22 cellular contexts compared by ENCODE assay signal in genomic region chr6:122392564-122393338, GRCh38. TPM values are rescaled to one million over a fixed set of nuclear protein-coding genes. Genes with fewer than 3 reads are reported as not detected.
DNase-seq lines count a peak whose midpoint lies in the region; ATAC-seq, FAIRE-seq and TF ChIP-seq lines count a peak whose summit lies in the region.
"Had no signal": no experiment of that assay in that cellular context is flagged by ENCODE, and none has a peak within 500 bp of the region (broad histone marks: within the 10 kb centered on the region; RNA-seq: fewer than 3 reads in every experiment).

No MANE protein-coding gene starts in this region.

- no peak overlapping the region for H2AK5ac ChIP-seq in H1 (ENCODE audit: low read depth, low read length)
- H2AK5ac ChIP-seq in neuronal stem cell (ENCODE audit: low read depth, low read length), result no peak overlapping the region

- H2BK12ac ChIP-seq in H1 (ENCODE audit: low read depth, low read length) (no peak overlapping the region), neuronal stem cell (ENCODE audit: low read length) (no peak overlapping the region)

- 23% methylated on average over 6 of the region's 6 CpGs; no CpG with 5 or more reads in 1 of the 2 experiments for WGBS in H1 (ENCODE audit: extremely low coverage in 1 of 2, insufficient coverage in 1 of 2, insufficient read length in 1 of 2, insufficient replicate concordance in 2 of 2, low coverage in 1 of 2, low lambda C conversion rate in 2 of 2, missing lambda C conversion rate in 1 of 2), 2 experiments
- no CpG with 5 or more reads among the region's 6 CpGs for WGBS in neuronal stem cell (ENCODE audit: extremely low coverage in 2 of 2, insufficient read length in 2 of 2, insufficient replicate concordance in 1 of 2), 2 donors

- H3K9me3 Mint-ChIP-seq in activated T-cell treated with anti-CD3 and anti-CD28 coated beads, Interleukin-2, amount 50 U/mL, for 72 hours, result no peaks in the 10 kb centered on the region
- H3K9me3 Mint-ChIP-seq: CD4-positive, alpha-beta T cell; H9; HFFc6 had no signal

- H2BK5ac ChIP-seq in H1 (ENCODE audit: low read depth, low read length) (no peak overlapping the region), neuronal stem cell (ENCODE audit: low read length) (no peak overlapping the region)

- H3K4me1 Mint-ChIP-seq in activated T-cell treated with anti-CD3 and anti-CD28 coated beads, Interleukin-2, amount 50 U/mL, for 72 hours (ENCODE audit: low read depth), result peaks cover 21% of the 10 kb centered on the region

- no peak for DNase-seq in activated T-cell treated with anti-CD3 and anti-CD28 coated beads, Interleukin-2, amount 50 U/mL, for 72 hours
- DNase-seq in activated T-cell treated with anti-CD3 and anti-CD28 coated beads for 4 hours (no peak), HAP-1 (ENCODE audit: low spot score in 2 of 2) (peak; percentile 10 to 74), H1 (ENCODE audit: low read depth in 1 of 2, low spot score in 2 of 2) (no peak), neuronal stem cell (ENCODE audit: low spot score) (no peak), NCI-H2107 treated with DMSO at 0.1 percent for 48 hours (lab: John Stamatoyannopoulos, UW; ENCODE audit: unreplicated experiment) (no peak), NCI-H446 treated with DMSO at 0.1 percent for 48 hours (lab: John Stamatoyannopoulos, UW) (no peak)
- DNase-seq: AML-193; CD4-positive, alpha-beta T cell; H9; IMR-90; MM.1S; NCI-H2029; NCI-H510A; NCI-H69; Right ventricle myocardium superior; RPMI8226 had no signal

- no peak for TF ChIP-seq POLR2A in H1 (IDR thresholded peaks at IDR 0.05; ENCODE audit: control extremely low read depth in 1 of 2, low read depth in 2 of 2, low read length in 2 of 2)

- H3K14ac ChIP-seq in H1 (ENCODE audit: insufficient read length) (no peak overlapping the region), neuronal stem cell (ENCODE audit: low read length) (no peak overlapping the region)

- H3K27me3 Mint-ChIP-seq in activated T-cell treated with anti-CD3 and anti-CD28 coated beads, Interleukin-2, amount 50 U/mL, for 72 hours (ENCODE audit: low read depth), result peaks cover 1% of the 10 kb centered on the region

- no peak overlapping the region for H3K18ac ChIP-seq in H1 (ENCODE audit: extremely low read depth, low read length)
- H3K18ac ChIP-seq in neuronal stem cell (ENCODE audit: low read length), result no peak overlapping the region

- H3K9ac ChIP-seq in H1 (replicated peaks in 1 of 4; ENCODE audit: extremely low read depth in 1 of 4, low read depth in 3 of 4, low read length in 3 of 4) (no peak overlapping the region), neuronal stem cell (ENCODE audit: low read depth, low read length, poor library complexity) (no peak overlapping the region)
- H3K9ac ChIP-seq: BLaER1 treated with 17β-estradiol and CSF1 and Interleukin-3, amounts not matched to agents 10 nM and 100 nM; KMS-11 had no signal

- H3K27ac ChIP-seq in H1 (ENCODE audit: low read depth, low read length) (no peak overlapping the region), neuronal stem cell (replicated peaks; ENCODE audit: low read length) (no peak overlapping the region)
- H3K27ac ChIP-seq: BLaER1 treated with 17β-estradiol and CSF1 and Interleukin-3, amounts not matched to agents 10 nM and 100 nM; KMS-11; SJSA1 had no signal

- peak overlapping the region in 1 of 2 donors; percentile 15 for H3K4me3 Mint-ChIP-seq in activated T-cell treated with anti-CD3 and anti-CD28 coated beads, Interleukin-2, amount 50 U/mL, for 72 hours
- H3K4me3 Mint-ChIP-seq: CD4-positive, alpha-beta T cell; H9; HFFc6 had no signal

- no peaks in the 10 kb centered on the region for H3K23me2 ChIP-seq in H1 (ENCODE audit: low read depth, low read length)

- peak; percentile 3 to 7 for ATAC-seq in activated T-cell treated with anti-CD3 and anti-CD28 coated beads, Interleukin-2, amount 50 U/mL, for 72 hours (replicated peaks in 1 of 2)

- TF ChIP-seq EP300 in H1 (IDR thresholded peaks at IDR 0.05; ENCODE audit: borderline replicate concordance in 1 of 2, low read depth in 2 of 2, low read length in 2 of 2), result no peak

- no peaks in the 10 kb centered on the region for H3K79me1 ChIP-seq in H1 (ENCODE audit: low read depth, low read length)
- no peaks in the 10 kb centered on the region for H3K79me1 ChIP-seq in neuronal stem cell (ENCODE audit: low read depth, low read length)

- H3K4me2 ChIP-seq in H1 (ENCODE audit: insufficient read depth in 1 of 2, low read depth in 2 of 2, low read length in 2 of 2), result no peak overlapping the region
- H3K4me2 ChIP-seq in neuronal stem cell (ENCODE audit: insufficient read depth, low read length, poor library complexity, severe bottlenecking), result peak overlapping the region; percentile 21
- H3K4me2 ChIP-seq: BLaER1 treated with 17β-estradiol and CSF1 and Interleukin-3, amounts not matched to agents 10 nM and 100 nM; KMS-11 had no signal

- no peaks in the 10 kb centered on the region for H3K36me3 Mint-ChIP-seq in activated T-cell treated with anti-CD3 and anti-CD28 coated beads, Interleukin-2, amount 50 U/mL, for 72 hours (ENCODE audit: insufficient read depth in 2 of 2)

- no peak overlapping the region for H2BK20ac ChIP-seq in H1 (ENCODE audit: low read length)

- CTCF ChIA-PET in H1 (lab: Charles Lee; ENCODE audit: partially characterized antibody), result interaction anchor here (0.7 to 3.5 kb wide), 4 partner anchors 10 to 137 kb away, joined by 3 to 18 read pairs (median 3); no protein-coding TSS in a partner anchor

- no peaks in the 10 kb centered on the region for H3K79me2 ChIP-seq in H1 (ENCODE audit: control insufficient read depth in 1 of 2, insufficient read depth in 2 of 2, low read length in 2 of 2)

- no peak overlapping the region for H2BK15ac ChIP-seq in H1 (ENCODE audit: low read length)
- no peak overlapping the region for H2BK15ac ChIP-seq in neuronal stem cell (ENCODE audit: low read length)

- H3K4ac ChIP-seq in H1 (replicated peaks; ENCODE audit: insufficient read length, low read depth, low read length) (no peak overlapping the region), neuronal stem cell (ENCODE audit: low read length) (no peak overlapping the region)

- H4K91ac ChIP-seq in H1 (replicated peaks; ENCODE audit: insufficient read length, low read length), result no peak overlapping the region
- no peak overlapping the region for H4K91ac ChIP-seq in neuronal stem cell (ENCODE audit: low read depth, low read length, poor library complexity)

- H3K36me3 ChIP-seq in HAP-1 (replicated peaks) (no peaks in the 10 kb centered on the region), H1 (ENCODE audit: control insufficient read depth in 2 of 4, insufficient read depth in 4 of 4, low read length in 3 of 4) (no peaks in the 10 kb centered on the region), neuronal stem cell (replicated peaks in 1 of 2; ENCODE audit: control insufficient read depth in 2 of 2, insufficient read depth in 2 of 2, low read length in 2 of 2) (no peaks in the 10 kb centered on the region)
- H3K36me3 ChIP-seq: BLaER1 treated with 17β-estradiol and CSF1 and Interleukin-3, amounts not matched to agents 10 nM and 100 nM; SJSA1 had no signal

- H3K4me3 ChIP-seq in HAP-1, result no peak overlapping the region
- H3K4me3 ChIP-seq in H1 (ENCODE audit: extremely low read depth in 1 of 4, insufficient read depth in 2 of 4, low read depth in 3 of 4, low read length in 4 of 4), result no peak overlapping the region
- no peak overlapping the region for H3K4me3 ChIP-seq in neuronal stem cell (ENCODE audit: low read length in 2 of 2)
- H3K4me3 ChIP-seq: BLaER1 treated with 17β-estradiol and CSF1 and Interleukin-3, amounts not matched to agents 10 nM and 100 nM; SJSA1 had no signal

- H3K23ac ChIP-seq in H1 (ENCODE audit: insufficient read length) (no peak overlapping the region), neuronal stem cell (ENCODE audit: low read depth, low read length, poor library complexity) (no peak overlapping the region)

- no peak for FAIRE-seq in H1 (lab: Jason Lieb, UNC)
- FAIRE-seq: D721Med had no signal

- no peak overlapping the region for H4K5ac ChIP-seq in H1 (ENCODE audit: insufficient read length, low read depth, low read length)

- no peak overlapping the region for H3K56ac ChIP-seq in H1 (replicated peaks; ENCODE audit: insufficient read length, low read depth, low read length)

- no peak overlapping the region for H3K27ac Mint-ChIP-seq in activated T-cell treated with anti-CD3 and anti-CD28 coated beads, Interleukin-2, amount 50 U/mL, for 72 hours
- H3K27ac Mint-ChIP-seq: CD4-positive, alpha-beta T cell; H9; HFFc6 had no signal

- no peak overlapping the region for H4K8ac ChIP-seq in H1 (ENCODE audit: extremely low read depth, insufficient read depth, low read length)
- H4K8ac ChIP-seq in neuronal stem cell (ENCODE audit: low read depth, low read length), result no peak overlapping the region

- H2BK120ac ChIP-seq in H1 (replicated peaks; ENCODE audit: low read depth, low read length), result no peak overlapping the region
- no peak overlapping the region for H2BK120ac ChIP-seq in neuronal stem cell (ENCODE audit: low read depth, low read length)

- H3K9me3 ChIP-seq in HAP-1 (no peaks in the 10 kb centered on the region), H1 (ENCODE audit: insufficient read depth in 2 of 2, low read depth in 1 of 2, low read length in 1 of 2) (no peaks in the 10 kb centered on the region), neuronal stem cell (replicated peaks in 1 of 2; ENCODE audit: control insufficient read depth in 2 of 2, insufficient read depth in 1 of 2, low read depth in 1 of 2, low read length in 2 of 2) (no peaks in the 10 kb centered on the region)
- H3K9me3 ChIP-seq: BLaER1 treated with 17β-estradiol and CSF1 and Interleukin-3, amounts not matched to agents 10 nM and 100 nM; SJSA1 had no signal

- peaks cover 11% of the 10 kb centered on the region for H3K4me1 ChIP-seq in HAP-1
- peaks cover 0 to 6% (median 0%) of the 10 kb centered on the region in 4 experiments; a peak in 1 of 7 replicates for H3K4me1 ChIP-seq in H1 (replicated peaks in 1 of 4; ENCODE audit: control insufficient read depth in 3 of 4, insufficient read depth in 4 of 4, low read length in 3 of 4)
- no peaks in the 10 kb centered on the region for H3K4me1 ChIP-seq in neuronal stem cell (ENCODE audit: control insufficient read depth in 2 of 2, insufficient read depth in 1 of 2, low read depth in 1 of 2, low read length in 2 of 2)
- H3K4me1 ChIP-seq: BLaER1 treated with 17β-estradiol and CSF1 and Interleukin-3, amounts not matched to agents 10 nM and 100 nM; SJSA1 had no signal

- POLR2A ChIA-PET in H1 (lab: Charles Lee; ENCODE audit: partially characterized antibody), result interaction anchor here (0.7 to 1.6 kb wide), 2 partner anchors 9 kb away, joined by 3 to 4 read pairs; no protein-coding TSS in a partner anchor

- no peak for TF ChIP-seq CTCF in H1 (IDR thresholded peaks at IDR 0.05; ENCODE audit: control extremely low read depth in 1 of 3, insufficient read depth in 1 of 3, low read depth in 1 of 3, low read length in 3 of 3)

- H3K27me3 ChIP-seq in HAP-1 (ENCODE audit: low read depth), result peaks cover 11% of the 10 kb centered on the region
- H3K27me3 ChIP-seq in H1 (replicated peaks in 1 of 4; ENCODE audit: control insufficient read depth in 3 of 4, extremely low read depth in 1 of 4, insufficient read depth in 3 of 4, low read length in 3 of 4), result peaks cover 37 to 93% (median 73%) of the 10 kb centered on the region in 4 experiments
- peaks cover 0 to 2% (median 0%) of the 10 kb centered on the region in 3 experiments for H3K27me3 ChIP-seq in neuronal stem cell (ENCODE audit: control insufficient read depth in 3 of 3, insufficient read depth in 3 of 3, low read depth in 1 of 3, low read length in 3 of 3)
- H3K27me3 ChIP-seq: BLaER1 treated with 17β-estradiol and CSF1 and Interleukin-3, amounts not matched to agents 10 nM and 100 nM; SJSA1 had no signal

- H4K20me1 ChIP-seq in H1 (replicated peaks in 1 of 2; ENCODE audit: control insufficient read depth in 1 of 2, insufficient read depth in 2 of 2, low read length in 2 of 2), result peaks cover 10 to 11% of the 10 kb centered on the region in 2 experiments
- H4K20me1 ChIP-seq: BLaER1 treated with 17β-estradiol and CSF1 and Interleukin-3, amounts not matched to agents 10 nM and 100 nM had no signal

- H2AFZ ChIP-seq in H1 (ENCODE audit: low read length) (no peak overlapping the region), neuronal stem cell (ENCODE audit: low read length) (peak overlapping the region; percentile 30)

- no peak for TF ChIP-seq RAD21 in H1 (IDR thresholded peaks at IDR 0.05 in 1 of 2, conservative IDR thresholded peaks at IDR 0.05 in 1 of 2; ENCODE audit: low read depth in 2 of 2, low read length in 2 of 2)

- in situ Hi-C loops in HAP-1 (cut with MboI; ENCODE audit: low sequenced_read_pairs), result no loop called here

RNA-seq across cellular contexts. Expression of gene HSF2, which starts 6.7 kb away (rescaled TPM):
- 10 to 100 TPM; 15.1 to 20.0 TPM for total RNA-seq in activated T-cell treated with anti-CD3 and anti-CD28 coated beads, Interleukin-2, amount 50 U/mL, for 72 hours
- total RNA-seq in H1 (2021; fragmentation: NEBNext Ultra II Directional; extraction: Animal tissue kit (Norgen Biotek cat#: 25700)), result 13.7 and 16.3 TPM in 2 replicates
- polyA plus RNA-seq in H1 (2011; rRNA removed), result 10.0 and 18.3 TPM in 2 replicates
- 23.1 TPM for polyA plus RNA-seq in H1 (2011; cell fraction: cytosol; rRNA removed)
- 15.7 TPM for polyA plus RNA-seq in H1 (2011; cell fraction: nucleus; rRNA removed)
- polyA plus RNA-seq in H1 (2012, experiment 1 of 2), result 13.7 to 17.4 TPM (median 15.2 TPM) in 4 replicates
- 1.2 TPM for polyA plus RNA-seq in H1 (2012, experiment 2 of 2)
- 9.6 TPM for polyA plus RNA-seq in H1 (2013, experiment 1 of 2)
- polyA plus RNA-seq in H1 (2013, experiment 2 of 2), result 10.0 TPM
- 36.7 and 50.4 TPM in 2 replicates for polyA minus RNA-seq in H1 (2011; rRNA and poly(A)+ RNA removed)
- 14.0 TPM for polyA minus RNA-seq in H1 (2011; cell fraction: cytosol; rRNA and poly(A)+ RNA removed)
- 39.6 TPM for polyA minus RNA-seq in H1 (2011; cell fraction: nucleus; rRNA and poly(A)+ RNA removed)
- 36.5 TPM for polyA plus RNA-seq in neuronal stem cell (2013, experiment 1 of 2)
- polyA plus RNA-seq in neuronal stem cell (2013, experiment 2 of 2), result 36.6 TPM

Comparison
In these comparisons a context has a peak if more than half of its experiments do, and no peak if none do; other contexts are left out.
1. DNase-seq: peak in HAP-1 (2 of 2); none in activated T-cell treated with anti-CD3 and anti-CD28 coated beads, Interleukin-2, amount 50 U/mL, for 72 hours (0 of 2), activated T-cell treated with anti-CD3 and anti-CD28 coated beads for 4 hours (single experiment), H1 (0 of 2), neuronal stem cell (single experiment), NCI-H2107 treated with DMSO at 0.1 percent for 48 hours (single experiment) and NCI-H446 treated with DMSO at 0.1 percent for 48 hours (single experiment).